ENCODE assay signal across 34 cellular contexts in genomic region chr11:104113541-104113940, GRCh38.
"Had no signal": no experiment of that assay in that cellular context is flagged by ENCODE, and none has a peak within 500 bp of the region (broad histone marks: within the 10 kb centered on the region; RNA-seq: fewer than 3 reads in every experiment).

No MANE protein-coding gene starts in this region.

- H3K9me3 ChIP-seq: MG63 had no signal

- DNase-seq: Karpas-422, Kasumi-1, MG63, MM.1S, MV-4-11, NCI-H1048, NCI-H1092, NCI-H1092 treated with DMSO at 0.1 percent for 48 hours, NCI-H1105, NCI-H1105 treated with DMSO at 0.1 percent for 48 hours, NCI-H1417, NCI-H1417 treated with DMSO at 0.1 percent for 48 hours, NCI-H1436, NCI-H1436 treated with DMSO at 0.1 percent for 48 hours, NCI-H146, NCI-H1694, NCI-H1694 treated with DMSO at 0.1 percent for 48 hours, NCI-H187, NCI-H187 treated with DMSO at 0.1 percent for 48 hours, NCI-H1930, NCI-H2029, NCI-H2029 treated with DMSO at 0.1 percent for 48 hours, NCI-H2081, NCI-H2081 treated with DMSO at 0.1 percent for 48 hours, NCI-H2107, NCI-H2171, NCI-H2171 treated with DMSO at 0.1 percent for 48 hours, NCI-H2227 treated with DMSO at 0.1 percent for 48 hours, NCI-H226, NCI-H345, NCI-H446, NCI-H446 treated with DMSO at 0.1 percent for 48 hours, NCI-H510A, NCI-H510A treated with DMSO at 0.1 percent for 48 hours had no signal

- H3K36me3 ChIP-seq: MG63 had no signal

- H3K4me3 ChIP-seq: MG63 had no signal

- H3K27me3 ChIP-seq: MG63 had no signal
